In genomic region chr12:29428630-29429029, GRCh38 we compare ENCODE assay signal across 9 cellular contexts. TPM values are rescaled to one million over a fixed set of nuclear protein-coding genes. Genes with fewer than 3 reads are reported as not detected.
A peak's percentile ranks its signal among the peaks of the same experiment; 100 is the strongest.
DNase-seq lines count a peak whose midpoint lies in the region; ATAC-seq and TF ChIP-seq lines count a peak whose summit lies in the region.
"Had no signal": no experiment of that assay in that cellular context is flagged by ENCODE, and none has a peak within 500 bp of the region (broad histone marks: within the 10 kb centered on the region; RNA-seq: fewer than 3 reads in every experiment).

No MANE protein-coding gene starts in this region.

- H2AFZ ChIP-seq in mammary epithelial cell (ENCODE audit: low read depth, low read length), result no peak overlapping the region

- H3K9me3 ChIP-seq in mammary epithelial cell (replicated peaks; ENCODE audit: insufficient read depth, low read length), result no peaks in the 10 kb centered on the region
- H3K9me3 ChIP-seq in sigmoid colon, result no peaks in the 10 kb centered on the region

- no peak overlapping the region for H3K9ac ChIP-seq in mammary epithelial cell (ENCODE audit: insufficient read depth, low read length)

- dilution Hi-C loops in mammary epithelial cell (cut with HindIII; ENCODE audit: low sequenced_read_pairs), result no loop called here

- TF ChIP-seq EP300 in sigmoid colon (IDR thresholded peaks at IDR 0.05), result no peak

- H3K4me1 ChIP-seq in mammary epithelial cell (ENCODE audit: insufficient read depth, low read length), result peaks cover 23% of the 10 kb centered on the region
- no peaks in the 10 kb centered on the region for H3K4me1 ChIP-seq in sigmoid colon

- intact Hi-C loops in mammary epithelial cell (cut with micrococcal nuclease), result loop anchor here (1.0 kb wide), 1 partner anchor 47 kb away; the partner anchor contains the start of gene ERGIC2
- intact Hi-C loops in sigmoid colon (cut with DNase I), result no loop called here

- H4K20me1 ChIP-seq in mammary epithelial cell (ENCODE audit: insufficient read depth, low read length), result no peaks in the 10 kb centered on the region

- TF ChIP-seq CTCF in mammary epithelial cell (conservative IDR thresholded peaks at IDR 0.05 in 1 of 2, IDR thresholded peaks at IDR 0.05 in 1 of 2; ENCODE audit: extremely low read depth in 1 of 2, insufficient read depth in 1 of 2, low read depth in 1 of 2, low read length in 2 of 2) (no peak), sigmoid colon (IDR thresholded peaks at IDR 0.05) (no peak)

- no peak overlapping the region for H3K4me3 ChIP-seq in mammary epithelial cell (replicated peaks in 1 of 3; ENCODE audit: insufficient read depth in 1 of 3, low read depth in 2 of 3, low read length in 3 of 3)
- no peak overlapping the region for H3K4me3 ChIP-seq in sigmoid colon

- CTCF ChIA-PET in mammary epithelial cell (lab: Charles Lee; ENCODE audit: low non-redundant PET), result no interaction called here

- peaks cover 0 to under 1% of the 10 kb centered on the region in 2 donors for H3K9me3 Mint-ChIP-seq in activated T-cell treated with anti-CD3 and anti-CD28 coated beads, Interleukin-2, amount 50 U/mL, for 72 hours
- no peaks in the 10 kb centered on the region for H3K9me3 Mint-ChIP-seq in stimulated activated effector memory CD8-positive, alpha-beta T cell treated with anti-CD3 and anti-CD28 coated beads, Interleukin-12 subunit alpha, Interleukin-12 subunit beta, amount 100 ng/mL, for 72 hours

- H3K27me3 ChIP-seq in mammary epithelial cell (ENCODE audit: insufficient read depth, low read length), result no peaks in the 10 kb centered on the region
- H3K27me3 ChIP-seq in sigmoid colon, result no peaks in the 10 kb centered on the region

- peaks cover 16% of the 10 kb centered on the region for H3K4me1 Mint-ChIP-seq in activated T-cell treated with anti-CD3 and anti-CD28 coated beads, Interleukin-2, amount 50 U/mL, for 72 hours (ENCODE audit: low read depth)
- no peaks in the 10 kb centered on the region for H3K4me1 Mint-ChIP-seq in stimulated activated effector memory CD8-positive, alpha-beta T cell treated with anti-CD3 and anti-CD28 coated beads, Interleukin-12 subunit alpha, Interleukin-12 subunit beta, amount 100 ng/mL, for 72 hours

- TF ChIP-seq POLR2A in sigmoid colon (IDR thresholded peaks at IDR 0.05), result no peak

- peak overlapping the region; percentile 10 for H3K27ac ChIP-seq in mammary epithelial cell (ENCODE audit: insufficient read depth, low read depth, low read length)
- H3K27ac ChIP-seq in sigmoid colon, result no peak overlapping the region
- H3K27ac ChIP-seq: C4-2B had no signal

- H3K4me3 Mint-ChIP-seq in activated T-cell treated with anti-CD3 and anti-CD28 coated beads, Interleukin-2, amount 50 U/mL, for 72 hours, result peak overlapping the region; percentile 28 to 61
- H3K4me3 Mint-ChIP-seq in stimulated activated effector memory CD8-positive, alpha-beta T cell treated with anti-CD3 and anti-CD28 coated beads, Interleukin-12 subunit alpha, Interleukin-12 subunit beta, amount 100 ng/mL, for 72 hours, result no peak overlapping the region

- H3K27me3 Mint-ChIP-seq in activated T-cell treated with anti-CD3 and anti-CD28 coated beads, Interleukin-2, amount 50 U/mL, for 72 hours (ENCODE audit: low read depth), result peaks cover 14% of the 10 kb centered on the region

- no peaks in the 10 kb centered on the region for H3K79me2 ChIP-seq in mammary epithelial cell (ENCODE audit: insufficient read depth, low read length)

- H3K36me3 ChIP-seq in mammary epithelial cell (ENCODE audit: insufficient read depth, low read length), result no peaks in the 10 kb centered on the region
- H3K36me3 ChIP-seq in sigmoid colon, result no peaks in the 10 kb centered on the region

- peak; percentile 7 to 24 for DNase-seq in activated T-cell treated with anti-CD3 and anti-CD28 coated beads, Interleukin-2, amount 50 U/mL, for 72 hours
- no peak for DNase-seq in activated T-cell treated with anti-CD3 and anti-CD28 coated beads, Interleukin-2, amount 50 U/mL, for 48 hours
- peak; percentile 91 for DNase-seq in mammary epithelial cell
- no peak for DNase-seq in stimulated activated effector memory CD8-positive, alpha-beta T cell treated with anti-CD3 and anti-CD28 coated beads, Interleukin-12 subunit alpha, Interleukin-12 subunit beta, amount 100 ng/mL, for 72 hours (ENCODE audit: low spot score in 2 of 2)
- no peak for DNase-seq in NCI-H1092 (lab: John Stamatoyannopoulos, UW)
- DNase-seq in sigmoid colon, result no peak

- in situ Hi-C loops in mammary epithelial cell (cut with MboI; ENCODE audit: low sequenced_read_pairs in 2 of 2), result no loop called here

- ATAC-seq in activated T-cell treated with anti-CD3 and anti-CD28 coated beads, Interleukin-2, amount 50 U/mL, for 72 hours (replicated peaks in 1 of 2), result peak; percentile 92 to 95
- ATAC-seq in HG03469 (IDR thresholded peaks at IDR 0.05; ENCODE audit: unreplicated experiment) (peak; percentile 53), HG03571 (IDR thresholded peaks at IDR 0.05; ENCODE audit: unreplicated experiment) (no peak)
- peak; percentile 85 for ATAC-seq in stimulated activated effector memory CD8-positive, alpha-beta T cell treated with anti-CD3 and anti-CD28 coated beads, Interleukin-12 subunit alpha, Interleukin-12 subunit beta, amount 100 ng/mL, for 72 hours

- H3K36me3 Mint-ChIP-seq in activated T-cell treated with anti-CD3 and anti-CD28 coated beads, Interleukin-2, amount 50 U/mL, for 72 hours (ENCODE audit: insufficient read depth in 2 of 2), result no peaks in the 10 kb centered on the region
- H3K36me3 Mint-ChIP-seq in stimulated activated effector memory CD8-positive, alpha-beta T cell treated with anti-CD3 and anti-CD28 coated beads, Interleukin-12 subunit alpha, Interleukin-12 subunit beta, amount 100 ng/mL, for 72 hours, result no peaks in the 10 kb centered on the region

- no TSS peak for BruUV-seq in mammary epithelial cell (replicated peaks; lab: Mats Ljungman, UMichigan)

- H3K27ac Mint-ChIP-seq in activated T-cell treated with anti-CD3 and anti-CD28 coated beads, Interleukin-2, amount 50 U/mL, for 72 hours, result peak overlapping the region; percentile 61
- no peak overlapping the region for H3K27ac Mint-ChIP-seq in stimulated activated effector memory CD8-positive, alpha-beta T cell treated with anti-CD3 and anti-CD28 coated beads, Interleukin-12 subunit alpha, Interleukin-12 subunit beta, amount 100 ng/mL, for 72 hours

- H3K4me2 ChIP-seq in mammary epithelial cell (ENCODE audit: insufficient read depth, low read depth, low read length), result no peak overlapping the region

RNA-seq across cellular contexts. Expression of gene ERGIC2, which starts 47.7 kb away (rescaled TPM):
- 10 to 100 TPM; 73.1 to 79.1 TPM for total RNA-seq in activated T-cell treated with anti-CD3 and anti-CD28 coated beads, Interleukin-2, amount 50 U/mL, for 72 hours
- 10 to 100 TPM; 51.7 to 81.8 TPM for total RNA-seq in mammary epithelial cell
- 51.2 TPM for polyA plus RNA-seq in mammary epithelial cell
- 23.9 TPM for polyA minus RNA-seq in mammary epithelial cell
- 10 to 100 TPM; 62.3 to 81.7 (median 63.5) TPM for total RNA-seq in sigmoid colon
- 10 to 100 TPM; 14.8 to 30.1 (median 24.6) TPM for polyA plus RNA-seq in sigmoid colon

Comparison
In these comparisons a context has a peak if more than half of its experiments do, and no peak if none do; other contexts are left out.
1. DNase-seq: peak in activated T-cell treated with anti-CD3 and anti-CD28 coated beads, Interleukin-2, amount 50 U/mL, for 72 hours (2 of 2) and mammary epithelial cell (single experiment); none in activated T-cell treated with anti-CD3 and anti-CD28 coated beads, Interleukin-2, amount 50 U/mL, for 48 hours (0 of 2), stimulated activated effector memory CD8-positive, alpha-beta T cell treated with anti-CD3 and anti-CD28 coated beads, Interleukin-12 subunit alpha, Interleukin-12 subunit beta, amount 100 ng/mL, for 72 hours (0 of 2), NCI-H1092 (single experiment) and sigmoid colon (single experiment).